24 cellular contexts compared by ENCODE assay signal in genomic region chr2:2530334-2530733, GRCh38.
"Had no signal": no experiment of that assay in that cellular context is flagged by ENCODE, and none has a peak within 500 bp of the region (broad histone marks: within the 10 kb centered on the region; RNA-seq: fewer than 3 reads in every experiment).

No MANE protein-coding gene starts in this region.

- H3K9me3 ChIP-seq: right atrium auricular region, transverse colon had no signal

- H3K4me1 Mint-ChIP-seq: activated CD4-positive, alpha-beta T cell treated with anti-CD3 and anti-CD28 coated beads, Interleukin-2, amount 10 ng/mL, durations not matched to agents 24 days and 14 days; activated naive CD8-positive, alpha-beta T cell treated with anti-CD3 and anti-CD28 coated beads, Interleukin-2, amount 10 ng/mL, durations not matched to agents 7 days and 5 days; memory B cell had no signal

- H3K27ac ChIP-seq: foreskin keratinocyte, right atrium auricular region, transverse colon had no signal

- ATAC-seq: activated T-cell treated with anti-CD3 and anti-CD28 coated beads, Interleukin-2, amount 50 U/mL, for 72 hours; foreskin keratinocyte; left ventricle myocardium superior; natural killer cell treated with Interleukin-12 subunit alpha and Interleukin-12 subunit beta and Interleukin-15 and Interleukin-18, amount 100 ng/mL, for 72 hours had no signal

- DNase-seq: activated CD4-positive, alpha-beta T cell treated with anti-CD3 and anti-CD28 coated beads, Interleukin-2, amount 10 ng/mL, durations not matched to agents 24 days and 14 days; activated CD4-positive, CD25-positive, alpha-beta regulatory T cell; activated CD8-positive, alpha-beta memory T cell treated with anti-CD3 and anti-CD28 coated beads, Interleukin-2, amount 50 U/mL, for 48 hours; activated gamma-delta T cell treated with Interleukin-2 at 50 U/mL for 16 hours; activated naive CD8-positive, alpha-beta T cell treated with anti-CD3 and anti-CD28 coated beads, Interleukin-2, amount 10 ng/mL, durations not matched to agents 7 days and 5 days; activated T-cell treated with anti-CD3 and anti-CD28 coated beads, Interleukin-2, amount 50 U/mL, for 72 hours; central memory CD4-positive, alpha-beta T cell; cortex of kidney; effector CD8-positive, alpha-beta T cell; foreskin keratinocyte; glutamatergic neuron; hypothalamus; kidney glomerular epithelial cell; left ventricle myocardium superior; occipital lobe; small intestine; stimulated activated CD4-positive, alpha-beta T cell treated with anti-CD3 and anti-CD28 coated beads, Interleukin-4, amount 100 ng/mL, for 24 hours; stimulated activated naive CD4-positive, alpha-beta T cell treated with Interleukin-2 at 50 U/mL for 16 hours; transverse colon had no signal

- H3K27me3 Mint-ChIP-seq: activated CD4-positive, alpha-beta T cell treated with anti-CD3 and anti-CD28 coated beads, Interleukin-2, amount 10 ng/mL, durations not matched to agents 24 days and 14 days; memory B cell had no signal

- H3K27ac Mint-ChIP-seq: activated CD4-positive, alpha-beta T cell treated with anti-CD3 and anti-CD28 coated beads, Interleukin-2, amount 10 ng/mL, durations not matched to agents 24 days and 14 days; activated naive CD8-positive, alpha-beta T cell treated with anti-CD3 and anti-CD28 coated beads, Interleukin-2, amount 10 ng/mL, durations not matched to agents 7 days and 5 days; activated T-cell treated with anti-CD3 and anti-CD28 coated beads, Interleukin-2, amount 50 U/mL, for 72 hours; memory B cell; natural killer cell treated with Interleukin-12 subunit alpha and Interleukin-12 subunit beta and Interleukin-15 and Interleukin-18, amount 100 ng/mL, for 72 hours; progenitor cell of endocrine pancreas had no signal

- H3K4me3 Mint-ChIP-seq: activated CD4-positive, alpha-beta T cell treated with anti-CD3 and anti-CD28 coated beads, Interleukin-2, amount 10 ng/mL, durations not matched to agents 24 days and 14 days; activated naive CD8-positive, alpha-beta T cell treated with anti-CD3 and anti-CD28 coated beads, Interleukin-2, amount 10 ng/mL, durations not matched to agents 7 days and 5 days; activated T-cell treated with anti-CD3 and anti-CD28 coated beads, Interleukin-2, amount 50 U/mL, for 72 hours; brain; memory B cell; natural killer cell treated with Interleukin-12 subunit alpha and Interleukin-12 subunit beta and Interleukin-15 and Interleukin-18, amount 100 ng/mL, for 72 hours had no signal

- H3K36me3 Mint-ChIP-seq: activated naive CD8-positive, alpha-beta T cell treated with anti-CD3 and anti-CD28 coated beads, Interleukin-2, amount 10 ng/mL, durations not matched to agents 7 days and 5 days; brain; memory B cell; natural killer cell treated with Interleukin-12 subunit alpha and Interleukin-12 subunit beta and Interleukin-15 and Interleukin-18, amount 100 ng/mL, for 72 hours had no signal

- H3K4me1 ChIP-seq: foreskin keratinocyte, right atrium auricular region, transverse colon had no signal

- H3K9me3 Mint-ChIP-seq: activated CD4-positive, alpha-beta T cell treated with anti-CD3 and anti-CD28 coated beads, Interleukin-2, amount 10 ng/mL, durations not matched to agents 24 days and 14 days; activated naive CD8-positive, alpha-beta T cell treated with anti-CD3 and anti-CD28 coated beads, Interleukin-2, amount 10 ng/mL, durations not matched to agents 7 days and 5 days; natural killer cell treated with Interleukin-12 subunit alpha and Interleukin-12 subunit beta and Interleukin-15 and Interleukin-18, amount 100 ng/mL, for 72 hours had no signal

- H3K4me3 ChIP-seq: right atrium auricular region, transverse colon had no signal

- H3K36me3 ChIP-seq: right atrium auricular region, transverse colon had no signal

- H3K27me3 ChIP-seq: foreskin keratinocyte, right atrium auricular region, transverse colon had no signal
